ENCODE assay signal across 21 cellular contexts in genomic region chr3:18898911-18899310, GRCh38.
A peak's percentile ranks its signal among the peaks of the same experiment; 100 is the strongest.
DNase-seq lines count a peak whose midpoint lies in the region; ATAC-seq, FAIRE-seq and TF ChIP-seq lines count a peak whose summit lies in the region.
"Had no signal": no experiment of that assay in that cellular context is flagged by ENCODE, and none has a peak within 500 bp of the region (broad histone marks: within the 10 kb centered on the region; RNA-seq: fewer than 3 reads in every experiment).

No MANE protein-coding gene starts in this region.

- TF ChIP-seq EP300 in esophagus muscularis mucosa (IDR thresholded peaks at IDR 0.05): no peak

- H3K4me1 Mint-ChIP-seq in neural crest cell: peaks cover 13% of the 10 kb centered on the region
- H3K4me1 Mint-ChIP-seq: CD4-positive, CD25-positive, alpha-beta regulatory T cell; CD8-positive, alpha-beta memory T cell had no signal

- H3K27ac ChIP-seq in thymus (ENCODE audit: low read depth): peak overlapping the region; percentile 42
- H3K27ac ChIP-seq in esophagus muscularis mucosa (replicated peaks in 1 of 4): no peak overlapping the region
- H3K27ac ChIP-seq: HL-60 had no signal

- H3K36me3 Mint-ChIP-seq in neural crest cell (ENCODE audit: low read depth): no peaks in the 10 kb centered on the region
- H3K36me3 Mint-ChIP-seq: CD4-positive, CD25-positive, alpha-beta regulatory T cell; CD8-positive, alpha-beta memory T cell had no signal

- no peaks in the 10 kb centered on the region for H3K27me3 ChIP-seq in thymus (ENCODE audit: control insufficient read depth, insufficient read depth)
- H3K27me3 ChIP-seq in esophagus muscularis mucosa: no peaks in the 10 kb centered on the region
- H3K27me3 ChIP-seq: BE2C had no signal

- no peaks in the 10 kb centered on the region for H3K9me3 ChIP-seq in thymus (ENCODE audit: control insufficient read depth)
- H3K9me3 ChIP-seq in esophagus muscularis mucosa: no peaks in the 10 kb centered on the region
- H3K9me3 ChIP-seq: BE2C, Caco-2, HAP-1 had no signal

- intact Hi-C loops in esophagus muscularis mucosa (cut with DNase I): no loop called here

- in situ Hi-C loops in SK-MEL-5 (cut with HindIII; ENCODE audit: low pct_unique_long_range_greater_than_20kb, low sequenced_read_pairs): no loop called here

- TF ChIP-seq CTCF in neural crest cell (conservative IDR thresholded peaks at IDR 0.05) (no peak), esophagus muscularis mucosa (IDR thresholded peaks at IDR 0.05) (no peak)

- 94% methylated on average over 1 of the region's 1 CpG for WGBS in thymus
- WGBS in esophagus muscularis mucosa: 81% methylated on average over 1 of the region's 1 CpG

- no peak for TF ChIP-seq POLR2A in esophagus muscularis mucosa (IDR thresholded peaks at IDR 0.05; ENCODE audit: low read depth)

- no peak for ATAC-seq in HG03139 (IDR thresholded peaks at IDR 0.05; ENCODE audit: unreplicated experiment)

- H3K27ac Mint-ChIP-seq in neural crest cell (ENCODE audit: unreplicated experiment): peak overlapping the region; percentile 12
- H3K27ac Mint-ChIP-seq: CD4-positive, CD25-positive, alpha-beta regulatory T cell; CD8-positive, alpha-beta memory T cell had no signal

- peak; percentile 82 for DNase-seq in SK-MEL-5 (ENCODE audit: low read depth, low spot score)
- DNase-seq in foreskin melanocyte: peak; percentile 95
- no peak for DNase-seq in neural crest cell (ENCODE audit: low read depth, low spot score)
- no peak for DNase-seq in HTR-8/SVneo (ENCODE audit: insufficient read length, low spot score)
- no peak for DNase-seq in esophagus muscularis mucosa (ENCODE audit: extremely low spot score)
- DNase-seq in ureter (ENCODE audit: low spot score): no peak
- DNase-seq: ACHN; BE2C; C1 segment of cervical spinal cord; Caco-2; CD4-positive, CD25-positive, alpha-beta regulatory T cell; CD8-positive, alpha-beta memory T cell; IMR-90 had no signal

- H3K36me3 ChIP-seq in thymus (ENCODE audit: control insufficient read depth, insufficient read depth): no peaks in the 10 kb centered on the region
- no peaks in the 10 kb centered on the region for H3K36me3 ChIP-seq in esophagus muscularis mucosa
- H3K36me3 ChIP-seq: BE2C, HAP-1 had no signal

- H3K4me1 ChIP-seq in thymus (ENCODE audit: control insufficient read depth, insufficient read depth, low read length): peaks cover 20% of the 10 kb centered on the region
- no peaks in the 10 kb centered on the region for H3K4me1 ChIP-seq in esophagus muscularis mucosa
- H3K4me1 ChIP-seq: BE2C, Caco-2, HAP-1 had no signal

- no peak for FAIRE-seq in HTR-8/SVneo (lab: Jason Lieb, UNC)
- FAIRE-seq: D721Med, G401.6, GM12891, GM19239 had no signal

- no peaks in the 10 kb centered on the region for H3K27me3 Mint-ChIP-seq in neural crest cell (ENCODE audit: low read depth)

- H3K9me3 Mint-ChIP-seq in neural crest cell: no peaks in the 10 kb centered on the region
- H3K9me3 Mint-ChIP-seq: CD8-positive, alpha-beta memory T cell had no signal

- H3K4me3 Mint-ChIP-seq in neural crest cell: no peak overlapping the region
- H3K4me3 Mint-ChIP-seq: CD4-positive, CD25-positive, alpha-beta regulatory T cell; CD8-positive, alpha-beta memory T cell had no signal

- H3K4me3 ChIP-seq in thymus (ENCODE audit: low read length): no peak overlapping the region
- no peak overlapping the region for H3K4me3 ChIP-seq in esophagus muscularis mucosa
- H3K4me3 ChIP-seq: HAP-1 had no signal

Comparison
In these comparisons a context has a peak if more than half of its experiments do, and no peak if none do; other contexts are left out.
1. DNase-seq: peak in SK-MEL-5 (single experiment) and foreskin melanocyte (single experiment); none in neural crest cell (single experiment), HTR-8/SVneo (single experiment), esophagus muscularis mucosa (single experiment) and ureter (single experiment).